Comparison of ENCODE assay signal across 22 cellular contexts in the genomic region with DNA sequence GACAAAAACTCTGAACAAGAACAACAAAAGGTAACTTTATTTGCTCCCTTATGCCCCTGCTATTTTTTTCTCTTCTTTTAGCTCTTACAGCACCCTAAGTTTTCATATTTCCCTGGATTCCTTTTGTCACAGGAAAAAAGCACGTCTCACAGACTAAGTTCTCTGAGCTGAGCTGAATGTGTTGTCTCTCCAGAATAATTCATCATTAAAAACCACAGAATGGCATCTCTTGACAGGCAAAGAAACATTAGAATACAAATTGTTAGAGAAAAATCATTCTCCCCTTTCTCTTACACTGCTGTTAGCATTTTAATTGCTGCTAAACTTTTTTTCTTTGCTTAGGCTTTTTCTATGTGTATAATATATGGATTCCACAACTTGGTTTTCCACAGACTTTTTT. TPM values are rescaled to one million over a fixed set of nuclear protein-coding genes. Genes with fewer than 3 reads are reported as not detected.
DNase-seq lines count a peak whose midpoint lies in the region; ATAC-seq, FAIRE-seq and TF ChIP-seq lines count a peak whose summit lies in the region.
"Had no signal": no experiment of that assay in that cellular context is flagged by ENCODE, and none has a peak within 500 bp of the region (broad histone marks: within the 10 kb centered on the region; RNA-seq: fewer than 3 reads in every experiment).

No MANE protein-coding gene starts in this region.

- no peaks in the 10 kb centered on the region for H3K9me3 Mint-ChIP-seq in activated T-cell treated with anti-CD3 and anti-CD28 coated beads, Interleukin-2, amount 50 U/mL, for 72 hours
- H3K9me3 Mint-ChIP-seq in activated T-cell treated with anti-CD3 and anti-CD28 coated beads, Interleukin-2, amount 50 U/mL, for 24 hours = no peaks in the 10 kb centered on the region
- no peaks in the 10 kb centered on the region for H3K9me3 Mint-ChIP-seq in astrocyte (ENCODE audit: unreplicated experiment)
- H3K9me3 Mint-ChIP-seq: CD4-positive, CD25-positive, alpha-beta regulatory T cell; CD8-positive, alpha-beta memory T cell; H9 had no signal

- H3K9ac ChIP-seq in astrocyte (ENCODE audit: low read length) (no peak overlapping the region), mesenchymal stem cell (ENCODE audit: low read length) (no peak overlapping the region)
- H3K9ac ChIP-seq: BLaER1 treated with 17β-estradiol and CSF1 and Interleukin-3, amounts not matched to agents 10 nM and 100 nM had no signal

- no peak overlapping the region for H2BK120ac ChIP-seq in mesenchymal stem cell (ENCODE audit: low read depth, low read length)

- H4K91ac ChIP-seq in mesenchymal stem cell (ENCODE audit: low read length) = no peak overlapping the region

- no peaks in the 10 kb centered on the region for H4K20me1 ChIP-seq in astrocyte (ENCODE audit: insufficient read depth, low read length)
- H4K20me1 ChIP-seq: BLaER1 treated with 17β-estradiol and CSF1 and Interleukin-3, amounts not matched to agents 10 nM and 100 nM had no signal

- no peak overlapping the region for H3K4me3 Mint-ChIP-seq in activated T-cell treated with anti-CD3 and anti-CD28 coated beads, Interleukin-2, amount 50 U/mL, for 72 hours
- no peak overlapping the region for H3K4me3 Mint-ChIP-seq in activated T-cell treated with anti-CD3 and anti-CD28 coated beads, Interleukin-2, amount 50 U/mL, for 24 hours
- no peak overlapping the region for H3K4me3 Mint-ChIP-seq in astrocyte (ENCODE audit: unreplicated experiment)
- H3K4me3 Mint-ChIP-seq: B cell; CD4-positive, CD25-positive, alpha-beta regulatory T cell; CD8-positive, alpha-beta memory T cell; H9 had no signal

- H3K14ac ChIP-seq in mesenchymal stem cell (ENCODE audit: low read length in 2 of 2) = no peak overlapping the region

- H3K36me3 Mint-ChIP-seq in activated T-cell treated with anti-CD3 and anti-CD28 coated beads, Interleukin-2, amount 50 U/mL, for 72 hours (ENCODE audit: insufficient read depth in 2 of 2) = peaks cover 2% of the 10 kb centered on the region in 2 donors
- H3K36me3 Mint-ChIP-seq in activated T-cell treated with anti-CD3 and anti-CD28 coated beads, Interleukin-2, amount 50 U/mL, for 24 hours (ENCODE audit: low read depth) = peaks cover 18% of the 10 kb centered on the region
- peaks cover 4% of the 10 kb centered on the region for H3K36me3 Mint-ChIP-seq in astrocyte (ENCODE audit: low read depth, unreplicated experiment)
- H3K36me3 Mint-ChIP-seq: CD4-positive, CD25-positive, alpha-beta regulatory T cell had no signal

- H3K27ac Mint-ChIP-seq in activated T-cell treated with anti-CD3 and anti-CD28 coated beads, Interleukin-2, amount 50 U/mL, for 72 hours = peak overlapping the region; percentile 4
- H3K27ac Mint-ChIP-seq in activated T-cell treated with anti-CD3 and anti-CD28 coated beads, Interleukin-2, amount 50 U/mL, for 24 hours = no peak overlapping the region
- H3K27ac Mint-ChIP-seq in astrocyte (ENCODE audit: unreplicated experiment) = no peak overlapping the region
- H3K27ac Mint-ChIP-seq: B cell; CD8-positive, alpha-beta memory T cell had no signal

- no peak for TF ChIP-seq POLR2A in suprapubic skin (IDR thresholded peaks at IDR 0.05)

- H2BK12ac ChIP-seq in mesenchymal stem cell (ENCODE audit: low read length in 2 of 2) = no peak overlapping the region

- H3K9me3 ChIP-seq in astrocyte (ENCODE audit: insufficient read depth, low read depth, low read length) (no peaks in the 10 kb centered on the region), mesenchymal stem cell (ENCODE audit: control insufficient read depth, low read length) (no peaks in the 10 kb centered on the region), suprapubic skin (no peaks in the 10 kb centered on the region)
- H3K9me3 ChIP-seq: BLaER1 treated with 17β-estradiol and CSF1 and Interleukin-3, amounts not matched to agents 10 nM and 100 nM had no signal

- H3K79me2 ChIP-seq in astrocyte (ENCODE audit: insufficient read depth, low read length) = no peaks in the 10 kb centered on the region

- WGBS in mesenchymal stem cell = 90% methylated on average over 1 of the region's 1 CpG
- WGBS in suprapubic skin = 71% methylated on average over 1 of the region's 1 CpG

- TF ChIP-seq CTCF in astrocyte (IDR thresholded peaks at IDR 0.05; ENCODE audit: insufficient read depth, low read depth, low read length) (no peak), suprapubic skin (IDR thresholded peaks at IDR 0.05) (no peak)

- no peak overlapping the region for H3K23ac ChIP-seq in mesenchymal stem cell (ENCODE audit: low read length in 2 of 2)

- no peaks in the 10 kb centered on the region for H3K27me3 Mint-ChIP-seq in activated T-cell treated with anti-CD3 and anti-CD28 coated beads, Interleukin-2, amount 50 U/mL, for 72 hours (ENCODE audit: low read depth)
- H3K27me3 Mint-ChIP-seq in activated T-cell treated with anti-CD3 and anti-CD28 coated beads, Interleukin-2, amount 50 U/mL, for 24 hours = no peaks in the 10 kb centered on the region
- H3K27me3 Mint-ChIP-seq in astrocyte (ENCODE audit: low read depth, unreplicated experiment) = no peaks in the 10 kb centered on the region
- H3K27me3 Mint-ChIP-seq: B cell; CD4-positive, CD25-positive, alpha-beta regulatory T cell; CD8-positive, alpha-beta memory T cell had no signal

- H3K79me1 ChIP-seq in mesenchymal stem cell (replicated peaks; ENCODE audit: low read length, poor library complexity, severe bottlenecking) = no peaks in the 10 kb centered on the region

- no peaks in the 10 kb centered on the region for H3K36me3 ChIP-seq in astrocyte (ENCODE audit: insufficient read depth, low read length)
- H3K36me3 ChIP-seq in mesenchymal stem cell (ENCODE audit: control insufficient read depth in 1 of 2, insufficient read depth in 2 of 2, low read depth in 1 of 2, low read length in 2 of 2) = peaks cover 0 to 14% of the 10 kb centered on the region in 2 experiments
- H3K36me3 ChIP-seq in suprapubic skin = no peaks in the 10 kb centered on the region

- DNase-seq in activated T-cell treated with anti-CD3 and anti-CD28 coated beads, Interleukin-2, amount 50 U/mL, for 72 hours = no peak
- no peak for DNase-seq in activated T-cell treated with anti-CD3 and anti-CD28 coated beads, Interleukin-2, amount 50 U/mL, for 24 hours
- DNase-seq in astrocyte (ENCODE audit: low read depth) (peak; percentile 52), mesenchymal stem cell (peak; percentile 15), suprapubic skin (ENCODE audit: low spot score in 2 of 2) (no peak), Ammon's horn (ENCODE audit: low spot score) (no peak)
- no peak for DNase-seq in activated CD4-positive, CD25-positive, alpha-beta regulatory T cell treated with anti-CD3 and anti-CD28 coated beads, Interleukin-2, amount 50 U/mL, for 72 hours
- DNase-seq: 8988T; CD4-positive, CD25-positive, alpha-beta regulatory T cell; CD8-positive, alpha-beta memory T cell; COR-L47; DMS 273 treated with DMSO at 0.1 percent for 48 hours; DMS53; DND-41; EL; H9 had no signal

- H2BK5ac ChIP-seq in mesenchymal stem cell (ENCODE audit: low read depth, low read length, poor library complexity, severe bottlenecking) = no peak overlapping the region

- no peak for TF ChIP-seq EP300 in suprapubic skin (IDR thresholded peaks at IDR 0.05)

- H3K4me1 ChIP-seq in astrocyte (ENCODE audit: insufficient read depth, low read length) (no peaks in the 10 kb centered on the region), mesenchymal stem cell (ENCODE audit: control insufficient read depth, insufficient read depth, low read depth, low read length) (peaks cover 1% of the 10 kb centered on the region), suprapubic skin (no peaks in the 10 kb centered on the region)

- H2AFZ ChIP-seq in astrocyte (ENCODE audit: low read depth, low read length) (no peak overlapping the region), mesenchymal stem cell (ENCODE audit: low read depth, low read length) (no peak overlapping the region)

- no peak overlapping the region for H4K8ac ChIP-seq in mesenchymal stem cell (ENCODE audit: low read length)

- H3K18ac ChIP-seq in mesenchymal stem cell (ENCODE audit: low read depth in 1 of 2, low read length in 2 of 2) = no peak overlapping the region

- H3K27me3 ChIP-seq in astrocyte (ENCODE audit: insufficient read depth, low read length) (no peaks in the 10 kb centered on the region), mesenchymal stem cell (ENCODE audit: control insufficient read depth in 1 of 2, insufficient read depth in 1 of 2, low read length in 2 of 2) (no peaks in the 10 kb centered on the region), suprapubic skin (no peaks in the 10 kb centered on the region)
- H3K27me3 ChIP-seq: BLaER1 treated with 17β-estradiol and CSF1 and Interleukin-3, amounts not matched to agents 10 nM and 100 nM had no signal

- ATAC-seq in activated T-cell treated with anti-CD3 and anti-CD28 coated beads, Interleukin-2, amount 50 U/mL, for 72 hours (replicated peaks in 1 of 2) = no peak
- ATAC-seq: HepG2 had no signal

- FAIRE-seq in astrocyte (lab: Jason Lieb, UNC) = no peak
- FAIRE-seq: GM12891, GM19239, H1, HepG2 had no signal

- H3K4me2 ChIP-seq in astrocyte (ENCODE audit: low read length) (no peak overlapping the region), mesenchymal stem cell (ENCODE audit: low read length, poor library complexity, severe bottlenecking) (no peak overlapping the region)
- H3K4me2 ChIP-seq: BLaER1 treated with 17β-estradiol and CSF1 and Interleukin-3, amounts not matched to agents 10 nM and 100 nM had no signal

- H3K4ac ChIP-seq in mesenchymal stem cell (ENCODE audit: low read depth in 1 of 2, low read length in 2 of 2) = no peak overlapping the region

- H2BK15ac ChIP-seq in mesenchymal stem cell (ENCODE audit: low read depth, poor library complexity, severe bottlenecking) = no peak overlapping the region

- no peak overlapping the region for H2AK5ac ChIP-seq in mesenchymal stem cell (ENCODE audit: low read length, severe bottlenecking)

- H3K27ac ChIP-seq in astrocyte (ENCODE audit: low read depth, low read length) (no peak overlapping the region), mesenchymal stem cell (ENCODE audit: low read length, poor library complexity, severe bottlenecking) (no peak overlapping the region), suprapubic skin (no peak overlapping the region)
- H3K27ac ChIP-seq: BLaER1 treated with 17β-estradiol and CSF1 and Interleukin-3, amounts not matched to agents 10 nM and 100 nM had no signal

- H3K4me1 Mint-ChIP-seq in activated T-cell treated with anti-CD3 and anti-CD28 coated beads, Interleukin-2, amount 50 U/mL, for 72 hours (ENCODE audit: low read depth) = no peaks in the 10 kb centered on the region
- H3K4me1 Mint-ChIP-seq in activated T-cell treated with anti-CD3 and anti-CD28 coated beads, Interleukin-2, amount 50 U/mL, for 24 hours (ENCODE audit: low read depth) = no peaks in the 10 kb centered on the region
- H3K4me1 Mint-ChIP-seq in astrocyte (ENCODE audit: low read depth, unreplicated experiment) = no peaks in the 10 kb centered on the region
- H3K4me1 Mint-ChIP-seq: B cell; CD4-positive, CD25-positive, alpha-beta regulatory T cell; CD8-positive, alpha-beta memory T cell; H9 had no signal

- H3K4me3 ChIP-seq in astrocyte (ENCODE audit: insufficient read depth, low read depth, low read length) (no peak overlapping the region), mesenchymal stem cell (ENCODE audit: insufficient read depth in 1 of 2, low read depth in 1 of 2, low read length in 2 of 2) (no peak overlapping the region), suprapubic skin (no peak overlapping the region)
- H3K4me3 ChIP-seq: BLaER1 treated with 17β-estradiol and CSF1 and Interleukin-3, amounts not matched to agents 10 nM and 100 nM had no signal

RNA-seq across cellular contexts. Expression of a gene that starts 48.7 kb away (rescaled TPM):
- total RNA-seq in activated T-cell treated with anti-CD3 and anti-CD28 coated beads, Interleukin-2, amount 50 U/mL, for 72 hours = 10 to 100 TPM; 31.0 to 33.7 TPM
- total RNA-seq in astrocyte (52.5 and 53.2 TPM in 2 replicates), suprapubic skin (10 to 100 TPM; 21.8 to 58.6 (median 38.7) TPM)
- polyA plus RNA-seq in mesenchymal stem cell (2013, experiment 1 of 2) = 21.1 TPM
- polyA plus RNA-seq in mesenchymal stem cell (2013, experiment 2 of 2) = 17.6 TPM

Comparison
In these comparisons a context has a peak if more than half of its experiments do, and no peak if none do; other contexts are left out.
1. DNase-seq: peak in astrocyte (single experiment) and mesenchymal stem cell (single experiment); none in activated T-cell treated with anti-CD3 and anti-CD28 coated beads, Interleukin-2, amount 50 U/mL, for 72 hours (0 of 2), activated T-cell treated with anti-CD3 and anti-CD28 coated beads, Interleukin-2, amount 50 U/mL, for 24 hours (single experiment), suprapubic skin (0 of 2), activated CD4-positive, CD25-positive, alpha-beta regulatory T cell treated with anti-CD3 and anti-CD28 coated beads, Interleukin-2, amount 50 U/mL, for 72 hours (single experiment) and Ammon's horn (single experiment).